In the genomic region with DNA sequence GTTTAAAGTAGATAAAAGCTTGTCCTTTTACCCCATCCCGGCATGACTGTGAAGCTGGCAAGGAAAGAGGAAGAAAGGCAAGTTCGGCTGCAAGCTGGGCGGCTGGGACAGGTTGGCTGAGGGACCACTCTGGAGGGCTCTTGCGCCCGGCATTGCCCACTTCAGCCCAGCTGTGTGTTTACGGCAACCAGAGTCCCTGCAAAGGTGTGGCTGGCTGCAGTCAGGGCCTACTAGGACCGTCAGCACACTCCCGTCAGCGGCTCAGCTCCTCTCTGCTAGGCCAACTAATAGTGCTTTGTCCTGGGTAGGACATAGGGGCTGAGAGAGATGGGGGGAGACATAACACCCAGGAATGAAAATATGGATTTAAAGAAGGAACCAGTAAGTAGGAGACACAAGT, we compare ENCODE assay signal across 16 cellular contexts. TPM values are rescaled to one million over a fixed set of nuclear protein-coding genes. Genes with fewer than 3 reads are reported as not detected.
A peak's percentile ranks its signal among the peaks of the same experiment; 100 is the strongest.
DNase-seq lines count a peak whose midpoint lies in the region; TF ChIP-seq lines count a peak whose summit lies in the region.
"Had no signal": no experiment of that assay in that cellular context is flagged by ENCODE, and none has a peak within 500 bp of the region (broad histone marks: within the 10 kb centered on the region; RNA-seq: fewer than 3 reads in every experiment).

No MANE protein-coding gene starts in this region.

- H4K20me1 ChIP-seq in PC-9 (ENCODE audit: insufficient read depth), result no peaks in the 10 kb centered on the region

- H3K9me3 ChIP-seq in PC-9 (ENCODE audit: insufficient read depth, low read depth) (peaks cover 28% of the 10 kb centered on the region), trophoblast cell (ENCODE audit: insufficient read depth, low read depth, low read length) (peaks cover 25% of the 10 kb centered on the region)

- peaks cover 12% of the 10 kb centered on the region; the same call in 1 of the 2 replicates for H3K4me1 ChIP-seq in PC-9 (replicated peaks; ENCODE audit: insufficient read depth)
- H3K4me1 ChIP-seq in trophoblast cell (ENCODE audit: control insufficient read depth in 1 of 2, insufficient read depth in 2 of 2, low read length in 2 of 2), result peaks cover 0 to 2% of the 10 kb centered on the region in 2 experiments
- H3K4me1 ChIP-seq: HAP-1 had no signal

- CTCF ChIA-PET in PC-9 (lab: Charles Lee), result no interaction called here

- H4K8ac ChIP-seq in trophoblast cell (ENCODE audit: low read depth, low read length), result no peak overlapping the region

- H3K27me3 ChIP-seq in PC-9 (ENCODE audit: insufficient read depth, low read depth) (peaks cover 16% of the 10 kb centered on the region), trophoblast cell (ENCODE audit: insufficient read depth, low read length) (no peaks in the 10 kb centered on the region), dorsolateral prefrontal cortex (peaks cover 0 to 2% (median 0%) of the 10 kb centered on the region in 45 donors)

- no peak overlapping the region for H2AFZ ChIP-seq in PC-9
- H2AFZ ChIP-seq in trophoblast cell (ENCODE audit: insufficient read depth, low read length, poor library complexity), result no peak overlapping the region

- H3K36me3 ChIP-seq in PC-9 (ENCODE audit: low read depth) (no peaks in the 10 kb centered on the region), trophoblast cell (ENCODE audit: control insufficient read depth in 1 of 2, insufficient read depth in 2 of 2, low read length in 2 of 2) (no peaks in the 10 kb centered on the region)
- H3K36me3 ChIP-seq: HAP-1 had no signal

- H3K4me2 ChIP-seq in PC-9 (peak overlapping the region; percentile 20; the same call in 1 of the 2 replicates), trophoblast cell (ENCODE audit: low read length) (no peak overlapping the region)

- H3K79me2 ChIP-seq in PC-9 (ENCODE audit: low read depth) (no peaks in the 10 kb centered on the region), trophoblast cell (ENCODE audit: control insufficient read depth, insufficient read depth, low read length, poor library complexity) (no peaks in the 10 kb centered on the region)

- DNase-seq in PC-9, result no peak
- DNase-seq in islet precursor cell, result peak; percentile 59
- DNase-seq in trophoblast cell, result peak in 1 of 2 donors; percentile 16
- DNase-seq in germinal center (ENCODE audit: low spot score), result no peak
- no peak for DNase-seq in dorsolateral prefrontal cortex
- no peak for DNase-seq in NCI-H1436 (lab: John Stamatoyannopoulos, UW)
- DNase-seq: C1 segment of cervical spinal cord; Calu3; CD4-positive, alpha-beta memory T cell; COR-L47; DMS53; DMS79 treated with DMSO at 0.1 percent for 48 hours; GF-D8; GOT3; HFFc6 had no signal

- H3K79me1 ChIP-seq in trophoblast cell (ENCODE audit: low read length), result no peaks in the 10 kb centered on the region

- H2BK5ac ChIP-seq in trophoblast cell (ENCODE audit: low read depth, low read length, poor library complexity), result peak overlapping the region; percentile 19

- H3K4ac ChIP-seq in trophoblast cell (ENCODE audit: low read depth, low read length), result no peak overlapping the region

- H4K12ac ChIP-seq in trophoblast cell (ENCODE audit: low read depth, low read length), result no peak overlapping the region

- H4K91ac ChIP-seq in trophoblast cell (ENCODE audit: low read depth, low read length), result no peak overlapping the region

- POLR2A ChIA-PET in PC-9 (lab: Charles Lee; ENCODE audit: unreplicated experiment), result no interaction called here

- BruUV-seq in PC-9 (replicated peaks; lab: Mats Ljungman, UMichigan), result no TSS peak

- no peak overlapping the region for H3K14ac ChIP-seq in trophoblast cell (ENCODE audit: low read length)

- H3F3A ChIP-seq in PC-9 (ENCODE audit: insufficient read depth, low read depth), result no peaks in the 10 kb centered on the region

- H2BK12ac ChIP-seq in trophoblast cell (ENCODE audit: low read length), result peak overlapping the region; percentile 44

- H3K9me2 ChIP-seq in PC-9 (ENCODE audit: insufficient read depth), result no peaks in the 10 kb centered on the region

- H3K4me3 ChIP-seq in PC-9, result no peak overlapping the region
- H3K4me3 ChIP-seq in trophoblast cell (ENCODE audit: low read depth, low read length), result no peak overlapping the region
- H3K4me3 ChIP-seq in dorsolateral prefrontal cortex, result no peak overlapping the region
- H3K4me3 ChIP-seq: HAP-1 had no signal

- no peak for TF ChIP-seq CTCF in PC-9 (conservative IDR thresholded peaks at IDR 0.05)
- TF ChIP-seq CTCF in dorsolateral prefrontal cortex (IDR thresholded peaks at IDR 0.05 in 54 of 56, conservative IDR thresholded peaks at IDR 0.05 in 2 of 56; ENCODE audit: low read depth in 1 of 56, partially characterized antibody in 56 of 56), result no peak

- H2BK120ac ChIP-seq in trophoblast cell (ENCODE audit: insufficient read depth, low read length, poor library complexity), result no peak overlapping the region

- H3K27ac ChIP-seq in PC-9, result no peak overlapping the region
- H3K27ac ChIP-seq in trophoblast cell (ENCODE audit: low read depth, low read length), result no peak overlapping the region
- H3K27ac ChIP-seq in dorsolateral prefrontal cortex, result no peak overlapping the region

- WGBS in trophoblast cell (ENCODE audit: extremely low coverage, insufficient coverage, insufficient read length), result no CpG with 5 or more reads among the region's 9 CpGs

- no peak overlapping the region for H2AK5ac ChIP-seq in trophoblast cell (ENCODE audit: low read length)

- H3K23ac ChIP-seq in trophoblast cell (ENCODE audit: low read length), result no peak overlapping the region

- intact Hi-C loops in PC-9 (cut with micrococcal nuclease; ENCODE audit: unreplicated experiment) (no loop called here), dorsolateral prefrontal cortex (cut with DNase I) (no loop called here)

- no peak overlapping the region for H3K9ac ChIP-seq in trophoblast cell (ENCODE audit: low read length)

- H3K18ac ChIP-seq in trophoblast cell (ENCODE audit: low read length), result no peak overlapping the region

RNA-seq across cellular contexts. Expression of gene SAP130, which starts 11.7 kb away (rescaled TPM):
- 27.2 and 33.9 TPM in 2 replicates for total RNA-seq in PC-9 (2021)
- 38.1 and 38.8 TPM in 2 replicates for polyA plus RNA-seq in trophoblast cell (2013)
- 10 to 100 TPM; 19.5 to 34.2 (median 27.2) TPM for total RNA-seq in dorsolateral prefrontal cortex

RNA-seq across cellular contexts. Expression of gene UGGT1, which starts 51.5 kb away (rescaled TPM):
- total RNA-seq in PC-9 (2021) (47.7 and 56.9 TPM in 2 replicates), dorsolateral prefrontal cortex (10 to 100 TPM; 23.5 to 46.5 (median 33.1) TPM)
- polyA plus RNA-seq in trophoblast cell (2013), result 57.3 and 59.1 TPM in 2 replicates
